Comparison of ENCODE assay signal across 1 cellular context in genomic region chr22:28798810-28799124, GRCh38.
TF ChIP-seq lines count a peak whose summit lies in the region.

No MANE protein-coding gene starts in this region.

TF ChIP-seq in IMR-90, 13 proteins besides CTCF, POLR2A, EP300 and RAD21 (continued from another document):
- TF ChIP-seq MXI1 (IDR thresholded peaks at IDR 0.05; ENCODE audit: borderline replicate concordance, low read depth, low read length) = no peak
- TF ChIP-seq FOS (IDR thresholded peaks at IDR 0.05; ENCODE audit: low read depth, low read length) = no peak
- TF ChIP-seq RFX5 (IDR thresholded peaks at IDR 0.05; ENCODE audit: low read depth, low read length) = no peak
- no peak for TF ChIP-seq CEBPB (IDR thresholded peaks at IDR 0.05; ENCODE audit: low read depth, low read length)
- no peak for TF ChIP-seq SMC3 (IDR thresholded peaks at IDR 0.05; ENCODE audit: low read depth, low read length)
- TF ChIP-seq RCOR1 (IDR thresholded peaks at IDR 0.05; ENCODE audit: insufficient replicate concordance, low read length) = no peak
- no peak for TF ChIP-seq BHLHE40 (IDR thresholded peaks at IDR 0.05; ENCODE audit: low read depth, low read length)
- no peak for TF ChIP-seq CHD1 (IDR thresholded peaks at IDR 0.05; ENCODE audit: low read depth, low read length)
- no peak for TF ChIP-seq MAFK (IDR thresholded peaks at IDR 0.05; ENCODE audit: low read depth, low read length)
- TF ChIP-seq ELK1 (IDR thresholded peaks at IDR 0.05; ENCODE audit: borderline replicate concordance, low read depth, low read length) = no peak
